In the genomic region with DNA sequence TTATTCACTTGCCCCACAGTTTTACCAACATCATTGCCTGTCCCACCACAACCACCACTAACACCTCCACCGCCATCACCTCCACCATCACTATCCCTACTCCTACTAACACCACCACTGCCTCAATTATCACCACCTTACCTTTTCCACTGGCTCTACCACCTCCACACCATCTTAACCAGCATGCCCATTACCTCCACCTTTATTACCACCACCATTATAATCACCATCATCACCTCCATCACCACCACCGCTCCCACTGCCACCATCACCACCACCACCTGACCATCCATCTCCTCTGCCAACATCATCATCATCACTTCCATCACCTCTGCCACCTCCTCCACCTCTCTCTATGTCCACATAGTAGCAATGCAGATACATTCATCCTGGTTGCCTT, we compare ENCODE assay signal across 17 cellular contexts.
"Had no signal": no experiment of that assay in that cellular context is flagged by ENCODE, and none has a peak within 500 bp of the region (broad histone marks: within the 10 kb centered on the region; RNA-seq: fewer than 3 reads in every experiment).

No MANE protein-coding gene starts in this region.

- H3K27ac Mint-ChIP-seq: activated naive CD8-positive, alpha-beta T cell treated with anti-CD3 and anti-CD28 coated beads, Interleukin-2, amount 50 U/mL, for 24 hours; naive thymus-derived CD4-positive, alpha-beta T cell; progenitor cell of endocrine pancreas had no signal

- H3K27me3 ChIP-seq: ascending aorta, cardiac muscle cell, hepatocyte, right atrium auricular region, stomach, upper lobe of right lung had no signal

- H3K27ac ChIP-seq: ascending aorta, cardiac muscle cell, hepatocyte, right atrium auricular region, stomach, thoracic aorta, upper lobe of right lung had no signal

- H3K79me2 ChIP-seq: hepatocyte had no signal

- H2AFZ ChIP-seq: hepatocyte had no signal

- H3K4me1 ChIP-seq: stomach, upper lobe of right lung had no signal

- H3K9me3 ChIP-seq: ascending aorta, mucosa of descending colon, right atrium auricular region, stomach, thoracic aorta, upper lobe of right lung had no signal

- H3K4me3 ChIP-seq: ascending aorta, cardiac muscle cell, hepatocyte, mucosa of descending colon, right atrium auricular region, stomach, thoracic aorta, upper lobe of right lung had no signal

- H3K4me3 Mint-ChIP-seq: activated naive CD8-positive, alpha-beta T cell treated with anti-CD3 and anti-CD28 coated beads, Interleukin-2, amount 50 U/mL, for 24 hours; naive thymus-derived CD4-positive, alpha-beta T cell had no signal

- ATAC-seq: activated CD4-positive, CD25-positive, alpha-beta regulatory T cell treated with anti-CD3 and anti-CD28 coated beads, Interleukin-2, amount 50 U/mL, for 24 hours; activated naive CD8-positive, alpha-beta T cell treated with anti-CD3 and anti-CD28 coated beads, Interleukin-2, amount 50 U/mL, for 24 hours; left lobe of liver; mucosa of descending colon; naive thymus-derived CD4-positive, alpha-beta T cell; upper lobe of right lung had no signal

- H3K9me3 Mint-ChIP-seq: activated naive CD8-positive, alpha-beta T cell treated with anti-CD3 and anti-CD28 coated beads, Interleukin-2, amount 50 U/mL, for 24 hours had no signal

- DNase-seq: activated CD4-positive, alpha-beta T cell treated with anti-CD3 and anti-CD28 coated beads, Interleukin-2, amount 50 U/mL, for 1 hour; activated CD8-positive, alpha-beta memory T cell treated with anti-CD3 and anti-CD28 coated beads for 24 hours; activated naive CD4-positive, alpha-beta T cell treated with Interleukin-2 at 50 U/mL for 16 hours; activated naive CD8-positive, alpha-beta T cell treated with anti-CD3 and anti-CD28 coated beads, Interleukin-2, amount 50 U/mL, for 24 hours; mucosa of descending colon; naive thymus-derived CD4-positive, alpha-beta T cell; stomach; T-helper 1 cell; upper lobe of right lung had no signal

- H3K4me2 ChIP-seq: hepatocyte had no signal

- H3K36me3 ChIP-seq: ascending aorta, cardiac muscle cell, right atrium auricular region, stomach, thoracic aorta, upper lobe of right lung had no signal
